In genomic region chr7:137040745-137041144, GRCh38 we compare ENCODE assay signal across 20 cellular contexts.
DNase-seq lines count a peak whose midpoint lies in the region; ATAC-seq and TF ChIP-seq lines count a peak whose summit lies in the region.
"Had no signal": no experiment of that assay in that cellular context is flagged by ENCODE, and none has a peak within 500 bp of the region (broad histone marks: within the 10 kb centered on the region; RNA-seq: fewer than 3 reads in every experiment).

No MANE protein-coding gene starts in this region.

- no peak overlapping the region for H3K4me3 ChIP-seq in fibroblast of the aortic adventitia (ENCODE audit: low read depth, low read length)
- H3K4me3 ChIP-seq: GM12878, SJCRH30 had no signal

- intact Hi-C loops in left cardiac atrium (cut with DNase I) (no loop called here), Right ventricle myocardium inferior (cut with DNase I) (no loop called here)

- peak; percentile 27 to 55 for ATAC-seq in left cardiac atrium
- no peak for ATAC-seq in Right ventricle myocardium inferior
- ATAC-seq in HG03045 (IDR thresholded peaks at IDR 0.05; ENCODE audit: unreplicated experiment) = no peak
- ATAC-seq: CD8-positive, alpha-beta T cell; GM12878; HCT116 had no signal

- in situ Hi-C loops in GM13977 (cut with MboI; ENCODE audit: low pct_unique_long_range_greater_than_20kb, low sequenced_read_pairs, unreplicated experiment) = no loop called here

- DNase-seq in left cardiac atrium (no peak), Right ventricle myocardium inferior (ENCODE audit: missing footprints) (no peak), amniotic epithelial cell (ENCODE audit: low read depth) (peak; percentile 94), fibroblast of the aortic adventitia (ENCODE audit: low read depth) (peak; percentile 47), SKM-1 (lab: John Stamatoyannopoulos, UW; ENCODE audit: unreplicated experiment) (no peak), GM13977 (ENCODE audit: low spot score) (no peak)
- DNase-seq: Caco-2; CD8-positive, alpha-beta T cell; GDM1; NCI-H1048; NCI-H1417; NCI-H1694; NCI-H2081; NCI-H226; NCI-H510A; NCI-H69; SJCRH30 had no signal

- TF ChIP-seq CTCF in fibroblast of the aortic adventitia (IDR thresholded peaks at IDR 0.05; ENCODE audit: insufficient read depth, low read length) = no peak
- TF ChIP-seq CTCF in GM13977 (IDR thresholded peaks at IDR 0.05; ENCODE audit: extremely low read depth, insufficient read depth, missing control alignments) = no peak

Comparison
In these comparisons a context has a peak if more than half of its experiments do, and no peak if none do; other contexts are left out.
1. ATAC-seq: peak in left cardiac atrium (2 of 2); none in Right ventricle myocardium inferior (single experiment) and HG03045 (single experiment).
2. DNase-seq: peak in amniotic epithelial cell (single experiment) and fibroblast of the aortic adventitia (single experiment); none in left cardiac atrium (single experiment), Right ventricle myocardium inferior (single experiment), SKM-1 (single experiment) and GM13977 (single experiment).